Comparison of ENCODE assay signal across 9 cellular contexts in genomic region chr19:41792513-41793413, GRCh38. TPM values are rescaled to one million over a fixed set of nuclear protein-coding genes. Genes with fewer than 3 reads are reported as not detected.
DNase-seq lines count a peak whose midpoint lies in the region; ATAC-seq and TF ChIP-seq lines count a peak whose summit lies in the region.
"Had no signal": no experiment of that assay in that cellular context is flagged by ENCODE, and none has a peak within 500 bp of the region (broad histone marks: within the 10 kb centered on the region; RNA-seq: fewer than 3 reads in every experiment).

No MANE protein-coding gene starts in this region.

- TF ChIP-seq CTCF in LNCAP (IDR thresholded peaks at IDR 0.05) (peak; percentile 70), testis (IDR thresholded peaks at IDR 0.05) (peak in 2 of 3 experiments; percentile 26 to 69)

- no peak overlapping the region for H3K4me3 ChIP-seq in testis

- intact Hi-C loops in testis (cut with DNase I; ENCODE audit: low total_unique reads), result no loop called here

- WGBS in testis, 2 donors, result 22 to 24% methylated on average over 22 of the region's 22 CpGs

- H3K27ac ChIP-seq in testis, result no peak overlapping the region

- no peaks in the 10 kb centered on the region for H3K9me3 ChIP-seq in testis

- H3K27me3 ChIP-seq in testis, result no peaks in the 10 kb centered on the region

- no peak for TF ChIP-seq POLR2A in testis (IDR thresholded peaks at IDR 0.05)

- H3K4me1 ChIP-seq in testis, result no peaks in the 10 kb centered on the region

- ATAC-seq in HG02852 (IDR thresholded peaks at IDR 0.05; ENCODE audit: unreplicated experiment), result no peak

- DNase-seq in EL (peak; percentile 32), dermis microvascular lymphatic vessel endothelial cell (ENCODE audit: low read depth in 2 of 2) (peak; percentile 11 to 55), medulla oblongata (ENCODE audit: extremely low spot score) (peak; percentile 22), testis (peak; percentile 72), cerebellar nuclear complex (lab: John Stamatoyannopoulos, UW) (no peak)
- DNase-seq in activated CD4-positive, CD25-positive, alpha-beta regulatory T cell treated with anti-CD3 and anti-CD28 coated beads, Interleukin-2, amount 50 U/mL, for 72 hours, result peak; percentile 56

- H3K36me3 ChIP-seq in testis (ENCODE audit: low read depth, missing control alignments), result no peaks in the 10 kb centered on the region

RNA-seq across cellular contexts. Expression of gene CEACAM3, which starts 3.6 kb away (rescaled TPM):
- total RNA-seq in dermis microvascular lymphatic vessel endothelial cell, result not detected in 2 replicates
- not detected for total RNA-seq in testis
- not detected for polyA plus RNA-seq in testis (ENCODE audit: insufficient read depth, low read depth, low replicate concordance)

RNA-seq across cellular contexts. Expression of gene CEACAM6, which starts 37.4 kb away (rescaled TPM):
- total RNA-seq in dermis microvascular lymphatic vessel endothelial cell, result not detected in 2 replicates
- total RNA-seq in testis, result under 1 TPM in 1 of 2 donors, not detected in 1; 0.31 TPM
- polyA plus RNA-seq in testis (ENCODE audit: insufficient read depth, low read depth, low replicate concordance), result 0.29 TPM
- total RNA-seq: subcutaneous adipose tissue had no signal

RNA-seq across cellular contexts. Expression of gene LYPD4, which starts 51.7 kb away (rescaled TPM):
- total RNA-seq in dermis microvascular lymphatic vessel endothelial cell, result not detected in 2 replicates
- total RNA-seq in testis, result 10 to 100 TPM; 33.6 to 68.4 TPM
- 198 TPM for polyA plus RNA-seq in testis (ENCODE audit: insufficient read depth, low read depth, low replicate concordance)
- total RNA-seq: subcutaneous adipose tissue had no signal

RNA-seq across cellular contexts. Expression of gene DMRTC2, which starts 52.1 kb away (rescaled TPM):
- total RNA-seq in dermis microvascular lymphatic vessel endothelial cell (not detected in 2 replicates), testis (10 to 100 TPM; 23.1 to 55.3 TPM)
- 71.0 TPM for polyA plus RNA-seq in testis (ENCODE audit: insufficient read depth, low read depth, low replicate concordance)
- total RNA-seq: subcutaneous adipose tissue had no signal

Comparison
In these comparisons a context has a peak if more than half of its experiments do, and no peak if none do; other contexts are left out.
1. DNase-seq: peak in EL (single experiment), activated CD4-positive, CD25-positive, alpha-beta regulatory T cell treated with anti-CD3 and anti-CD28 coated beads, Interleukin-2, amount 50 U/mL, for 72 hours (single experiment), dermis microvascular lymphatic vessel endothelial cell (2 of 2), medulla oblongata (single experiment) and testis (single experiment); none in cerebellar nuclear complex (0 of 2).
2. RNA of gene LYPD4, which starts 51.7 kb away (total RNA-seq): 33.6 to 68.4 TPM in testis; not detected in dermis microvascular lymphatic vessel endothelial cell; every median in the first group is over 10 times any median in the second.